Comparison of ENCODE assay signal across 11 cellular contexts in genomic region chr11:61963016-61963281, GRCh38. TPM values are rescaled to one million over a fixed set of nuclear protein-coding genes. Genes with fewer than 3 reads are reported as not detected.
A peak's percentile ranks its signal among the peaks of the same experiment; 100 is the strongest.
DNase-seq lines count a peak whose midpoint lies in the region; ATAC-seq and TF ChIP-seq lines count a peak whose summit lies in the region.
"Had no signal": no experiment of that assay in that cellular context is flagged by ENCODE, and none has a peak within 500 bp of the region (broad histone marks: within the 10 kb centered on the region; RNA-seq: fewer than 3 reads in every experiment).

No MANE protein-coding gene starts in this region.

- H3K27me3 ChIP-seq in left ventricle myocardium inferior (ENCODE audit: low read depth) (no peaks in the 10 kb centered on the region), aorta (ENCODE audit: control insufficient read depth in 1 of 2, insufficient read depth in 2 of 2, low read length in 1 of 2) (no peaks in the 10 kb centered on the region)

- TF ChIP-seq CTCF in left ventricle myocardium inferior (IDR thresholded peaks at IDR 0.05; ENCODE audit: borderline replicate concordance) (no peak), natural killer cell (IDR thresholded peaks at IDR 0.05) (no peak)

- H3K27ac Mint-ChIP-seq in natural killer cell, result peak overlapping the region; percentile 86 to 93

- peaks cover 33 to 39% of the 10 kb centered on the region in 2 donors for H3K4me1 Mint-ChIP-seq in natural killer cell

- intact Hi-C loops in left ventricle myocardium inferior (cut with micrococcal nuclease) (loop anchor here (5.0 kb wide), 1 partner anchor 119 kb away; no protein-coding TSS in a partner anchor), left ventricle myocardium superior (cut with micrococcal nuclease) (no loop called here), natural killer cell (cut with micrococcal nuclease) (no loop called here), aorta (cut with DNase I) (loop anchor here in 1 of 2 donors (10.0 kb wide), 1 partner anchor 148 kb away; the partner anchor contains the start of gene FADS1)

- no peaks in the 10 kb centered on the region for H3K9me3 ChIP-seq in left ventricle myocardium inferior (replicated peaks)
- H3K9me3 ChIP-seq in aorta (ENCODE audit: control insufficient read depth, low read length), result no peaks in the 10 kb centered on the region
- H3K9me3 ChIP-seq: Caco-2 had no signal

- peak overlapping the region; percentile 97 for H3K4me3 ChIP-seq in left ventricle myocardium inferior
- no peak overlapping the region for H3K4me3 ChIP-seq in aorta (ENCODE audit: low read length in 2 of 2)

- H3K4me1 ChIP-seq in left ventricle myocardium inferior (peaks cover 74% of the 10 kb centered on the region), aorta (ENCODE audit: control insufficient read depth in 1 of 2, insufficient read depth in 2 of 2, low read length in 2 of 2) (no peaks in the 10 kb centered on the region)

- WGBS in aorta, 2 donors, result 80 to 86% methylated on average over 3 of the region's 3 CpGs

- peaks cover 41% of the 10 kb centered on the region for H3K36me3 ChIP-seq in left ventricle myocardium inferior
- H3K36me3 ChIP-seq in aorta (ENCODE audit: control insufficient read depth in 1 of 2, insufficient read depth in 2 of 2, low read length in 1 of 2), result no peaks in the 10 kb centered on the region

- ATAC-seq in left ventricle myocardium superior (no peak), natural killer cell (no peak), aorta (ENCODE audit: low FRiP score) (no peak), GM21423 (IDR thresholded peaks at IDR 0.05; ENCODE audit: unreplicated experiment) (no peak), HG03025 (IDR thresholded peaks at IDR 0.05; ENCODE audit: low FRiP score, unreplicated experiment) (no peak)

- H3K27ac ChIP-seq in left ventricle myocardium inferior (replicated peaks), result peak overlapping the region; percentile 100
- H3K27ac ChIP-seq in cingulate gyrus (ENCODE audit: low read depth, low read length), result peak overlapping the region; percentile 97
- H3K27ac ChIP-seq in aorta (ENCODE audit: low read depth in 1 of 2, low read length in 2 of 2), result no peak overlapping the region

- H3K9me3 Mint-ChIP-seq in natural killer cell, result no peaks in the 10 kb centered on the region

- H3K27me3 Mint-ChIP-seq in natural killer cell (ENCODE audit: low read depth in 2 of 2), result no peaks in the 10 kb centered on the region

- no peak for DNase-seq in left ventricle myocardium inferior
- DNase-seq in left ventricle myocardium superior, result no peak
- no peak for DNase-seq in natural killer cell
- DNase-seq in aorta, result peak; percentile 63 to 75
- DNase-seq in cerebellum (ENCODE audit: low spot score), result no peak
- DNase-seq: stimulated activated CD4-positive, alpha-beta T cell treated with anti-CD3 and anti-CD28 coated beads, Interleukin-15, amount 100 ng/mL, for 24 hours had no signal

- peak overlapping the region; percentile 37 for H3K4me3 Mint-ChIP-seq in natural killer cell

- peaks cover 10% of the 10 kb centered on the region for H3K36me3 Mint-ChIP-seq in natural killer cell

RNA-seq across cellular contexts. Expression of gene FTH1, which starts 4.5 kb away (rescaled TPM):
- total RNA-seq in left ventricle myocardium inferior (2,346 TPM), left ventricle myocardium superior (2,305 TPM), natural killer cell (1,000 to 10,000 TPM; 1,067 to 1,951 (median 1,796) TPM), aorta (1,000 to 10,000 TPM; 2,602 to 2,677 TPM), cerebellum (295 TPM)
- 1,000 to 10,000 TPM; 5,184 to 9,506 TPM for polyA plus RNA-seq in aorta

RNA-seq across cellular contexts. Expression of gene BEST1, which starts 12.8 kb away (rescaled TPM):
- total RNA-seq in left ventricle myocardium inferior (0.58 TPM), left ventricle myocardium superior (1.1 TPM), natural killer cell (1 to 10 TPM in 2 of 3 donors, under 1 TPM in 1; 0.32 to 2.0 (median 1.4) TPM), aorta (1 to 10 TPM; 3.9 to 8.0 TPM), cerebellum (1.9 TPM)
- 1 to 10 TPM; 3.5 to 4.1 TPM for polyA plus RNA-seq in aorta
- total RNA-seq: glomerular endothelial cell had no signal

RNA-seq across cellular contexts. Expression of gene RAB3IL1, which starts 45.6 kb away (rescaled TPM):
- total RNA-seq in left ventricle myocardium inferior (9.5 TPM), left ventricle myocardium superior (11.1 TPM), natural killer cell (not detected), aorta (10 to 100 TPM; 23.8 to 45.2 TPM), cerebellum (4.5 TPM)
- polyA plus RNA-seq in aorta, result 10 to 100 TPM in 1 of 2 donors, 1 to 10 TPM in 1; 6.4 to 11.4 TPM

Comparison
In these comparisons a context has a peak if more than half of its experiments do, and no peak if none do; other contexts are left out.
1. DNase-seq: peak in aorta (2 of 2); none in left ventricle myocardium inferior (single experiment), left ventricle myocardium superior (single experiment), natural killer cell (single experiment) and cerebellum (single experiment).
2. H3K27ac ChIP-seq: peak in left ventricle myocardium inferior (single experiment) and cingulate gyrus (single experiment); none in aorta (0 of 2).